In genomic region chr3:171462224-171462623, GRCh38 we compare ENCODE assay signal across 11 cellular contexts. TPM values are rescaled to one million over a fixed set of nuclear protein-coding genes. Genes with fewer than 3 reads are reported as not detected.
DNase-seq lines count a peak whose midpoint lies in the region; ATAC-seq and TF ChIP-seq lines count a peak whose summit lies in the region.
"Had no signal": no experiment of that assay in that cellular context is flagged by ENCODE, and none has a peak within 500 bp of the region (broad histone marks: within the 10 kb centered on the region; RNA-seq: fewer than 3 reads in every experiment).

No MANE protein-coding gene starts in this region.

- H3K9me3 ChIP-seq in HEK293 (ENCODE audit: control insufficient read depth, insufficient read depth, low read depth, low read length) = no peaks in the 10 kb centered on the region
- no peaks in the 10 kb centered on the region for H3K9me3 ChIP-seq in stomach

- peaks cover 0 to 7% (median 0%) of the 10 kb centered on the region in 3 donors for H3K36me3 Mint-ChIP-seq in immature natural killer cell

- H3K4me1 Mint-ChIP-seq in immature natural killer cell = peaks cover 28 to 32% of the 10 kb centered on the region in 2 donors

- POLR2A ChIA-PET in HEK293 (lab: Yijun Ruan, JAX) = no interaction called here

- H3K36me3 ChIP-seq in HEK293 (ENCODE audit: control insufficient read depth in 2 of 2, insufficient read depth in 1 of 2, low read length in 2 of 2) = no peaks in the 10 kb centered on the region
- no peaks in the 10 kb centered on the region for H3K36me3 ChIP-seq in stomach

- no peak for ATAC-seq in GM19397 (IDR thresholded peaks at IDR 0.05; ENCODE audit: unreplicated experiment)

- intact Hi-C loops in stomach (cut with DNase I; ENCODE audit: low total_unique reads) = no loop called here

- H3K4me3 ChIP-seq in HEK293 (ENCODE audit: low read depth, low read length) = no peak overlapping the region
- no peak overlapping the region for H3K4me3 ChIP-seq in stomach

- H3K9me3 Mint-ChIP-seq in immature natural killer cell = no peaks in the 10 kb centered on the region

- H3K27me3 Mint-ChIP-seq in immature natural killer cell (ENCODE audit: low read depth in 3 of 3) = peaks cover 18 to 29% (median 20%) of the 10 kb centered on the region in 3 donors

- peak overlapping the region in 1 of 6 donors; percentile 13 for H3K27ac Mint-ChIP-seq in immature natural killer cell

- H3K27ac ChIP-seq in HEK293 (ENCODE audit: extremely low read depth, low read depth, low read length) (no peak overlapping the region), stomach (no peak overlapping the region)
- H3K27ac ChIP-seq: HL-60 had no signal

- DNase-seq in NCI-H2171 treated with DMSO at 0.1 percent for 48 hours (lab: John Stamatoyannopoulos, UW) (peak; percentile 26), NCI-H2171 (lab: John Stamatoyannopoulos, UW) (no peak), immature natural killer cell (no peak), Kasumi-1 (lab: John Stamatoyannopoulos, UW) (no peak), stomach (no peak)
- DNase-seq in activated CD4-positive, alpha-beta T cell treated with anti-CD3 and anti-CD28 coated beads, Interleukin-2, amount 50 U/mL, for 4 hours = peak; percentile 17 to 29
- DNase-seq: GOT3, NCI-H187 treated with DMSO at 0.1 percent for 48 hours had no signal

- TF ChIP-seq CTCF in HEK293 (tag by site-specific recombination; IDR thresholded peaks at IDR 0.05) (no peak), stomach (IDR thresholded peaks at IDR 0.05) (no peak)

- CTCF ChIA-PET in HEK293 (lab: Yijun Ruan, JAX) = interaction anchor here (1.0 kb wide), 1 partner anchor 104 kb away, joined by 4 read pairs; no protein-coding TSS in a partner anchor

- WGBS in stomach, 5 donors = 55 to 71% (median 66%) methylated on average over 1 of the region's 1 CpG

- H3K4me1 ChIP-seq in HEK293 (ENCODE audit: control insufficient read depth, insufficient read depth, low read length) = no peaks in the 10 kb centered on the region
- peaks cover 10 to 30% (median 22%) of the 10 kb centered on the region in 4 donors for H3K4me1 ChIP-seq in stomach

- no peaks in the 10 kb centered on the region for H3K27me3 ChIP-seq in stomach

- H3K4me3 Mint-ChIP-seq in immature natural killer cell = peak overlapping the region in 4 of 5 donors; percentile 31 to 95 (median 64)

- no peak for TF ChIP-seq POLR2A in stomach (IDR thresholded peaks at IDR 0.05)

- TF ChIP-seq EP300 in stomach (IDR thresholded peaks at IDR 0.05) = no peak

TF ChIP-seq in HEK293, 187 proteins besides CTCF, POLR2A, EP300 and RAD21:
- 0 out of 2 replicates have a peak, but pooled peaks have one; percentile 20 for TF ChIP-seq ZNF341 (tag by site-specific recombination; IDR thresholded peaks at IDR 0.05; ENCODE audit: low read depth)
- TF ChIP-seq ZNF366 (tag by site-specific recombination; conservative IDR thresholded peaks at IDR 0.05) = no peak
- no peak for TF ChIP-seq BCL11B (tag by site-specific recombination; IDR thresholded peaks at IDR 0.05; ENCODE audit: low read depth)
- no peak for TF ChIP-seq ZSCAN30 (tag by site-specific recombination; IDR thresholded peaks at IDR 0.05)
- TF ChIP-seq ZNF148 (tag by site-specific recombination; IDR thresholded peaks at IDR 0.05; ENCODE audit: borderline replicate concordance) = no peak
- TF ChIP-seq TCF7L2 (IDR thresholded peaks at IDR 0.05; ENCODE audit: borderline replicate concordance, low read depth, low read length) = 0 out of 2 replicates have a peak, but pooled peaks have one; percentile 27
- peak; percentile 94 for TF ChIP-seq ELK4 (IDR thresholded peaks at IDR 0.05; ENCODE audit: borderline replicate concordance, low read depth, low read length)
- TF ChIP-seq KLF8 (tag by site-specific recombination; IDR thresholded peaks at IDR 0.05) = no peak
- TF ChIP-seq ZNF280D (tag by site-specific recombination; IDR thresholded peaks at IDR 0.05) = no peak
- TF ChIP-seq HIC1 (tag by site-specific recombination; IDR thresholded peaks at IDR 0.05) = no peak
TF ChIP-seq in HEK293: peak in this region for 3.

RNA-seq across cellular contexts. Expression of gene TNIK, which starts 2.0 kb away (rescaled TPM):
- 10 to 100 TPM in 2 of 3 donors, 1 to 10 TPM in 1; 4.7 to 28.9 (median 13.7) TPM for polyA plus RNA-seq in immature natural killer cell
- total RNA-seq in stomach = 10 to 100 TPM in 4 of 5 donors, 1 to 10 TPM in 1; 2.9 to 40.2 (median 19.6) TPM
- 1 to 10 TPM; 2.1 to 3.8 (median 3.4) TPM for polyA plus RNA-seq in stomach

Comparison
In these comparisons a context has a peak if more than half of its experiments do, and no peak if none do; other contexts are left out.
1. DNase-seq: peak in NCI-H2171 treated with DMSO at 0.1 percent for 48 hours (single experiment) and activated CD4-positive, alpha-beta T cell treated with anti-CD3 and anti-CD28 coated beads, Interleukin-2, amount 50 U/mL, for 4 hours (2 of 2); none in NCI-H2171 (single experiment), immature natural killer cell (0 of 3), Kasumi-1 (0 of 2) and stomach (single experiment).